21 cellular contexts compared by ENCODE assay signal in the genomic region with DNA sequence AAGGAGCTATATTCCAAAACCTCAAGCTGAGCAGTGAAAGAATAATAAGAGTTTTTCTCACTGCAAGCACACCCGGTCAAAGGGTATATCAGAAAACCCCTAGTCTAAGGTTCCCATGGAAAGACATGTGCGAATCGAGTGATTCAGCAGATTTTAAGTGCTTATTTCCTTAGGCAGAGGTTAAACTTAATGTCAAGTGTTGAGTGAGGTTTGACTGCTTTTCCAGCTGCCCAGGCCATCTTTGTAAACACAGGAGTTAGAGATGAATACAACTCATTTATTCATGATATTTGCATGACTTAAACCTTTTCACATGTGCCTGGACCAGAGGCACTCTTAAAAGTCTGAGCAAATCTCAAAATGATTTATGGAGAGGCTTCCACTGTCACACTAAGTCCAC.
A peak's percentile ranks its signal among the peaks of the same experiment; 100 is the strongest.
DNase-seq lines count a peak whose midpoint lies in the region; ATAC-seq, FAIRE-seq and TF ChIP-seq lines count a peak whose summit lies in the region.
"Had no signal": no experiment of that assay in that cellular context is flagged by ENCODE, and none has a peak within 500 bp of the region (broad histone marks: within the 10 kb centered on the region; RNA-seq: fewer than 3 reads in every experiment).

No MANE protein-coding gene starts in this region.

- no peak overlapping the region for H3K4me2 ChIP-seq in endothelial cell of umbilical vein (ENCODE audit: insufficient read depth, low read length)

- ATAC-seq in GM21737 (IDR thresholded peaks at IDR 0.05; ENCODE audit: unreplicated experiment) (no peak), HG02678 (IDR thresholded peaks at IDR 0.05; ENCODE audit: unreplicated experiment) (no peak)
- ATAC-seq: activated CD8-positive, alpha-beta T cell treated with anti-CD3 and anti-CD28 coated beads, Interleukin-2, amount 10 ng/mL, durations not matched to agents 7 days and 5 days; activated naive CD8-positive, alpha-beta T cell treated with anti-CD3 and anti-CD28 coated beads, Interleukin-2, amount 50 U/mL, for 24 hours; activated T-helper 17 cell treated with anti-CD3 and anti-CD28 coated beads, Interleukin-2, amount 50 U/mL, for 72 hours; effector memory CD8-positive, alpha-beta T cell; gastrocnemius medialis had no signal

- no peak for TF ChIP-seq POLR2A in endothelial cell of umbilical vein (IDR thresholded peaks at IDR 0.05; ENCODE audit: low read depth, low read length)

- no TSS peak for BruUV-seq in endothelial cell of umbilical vein (replicated peaks; lab: Mats Ljungman, UMichigan)

- POLR2A ChIA-PET in endothelial cell of umbilical vein (lab: Charles Lee) = no interaction called here

- no peak overlapping the region for H3K4me3 Mint-ChIP-seq in osteocyte (ENCODE audit: unreplicated experiment)
- H3K4me3 Mint-ChIP-seq: activated CD8-positive, alpha-beta T cell treated with anti-CD3 and anti-CD28 coated beads, Interleukin-2, amount 10 ng/mL, durations not matched to agents 7 days and 5 days; activated naive CD8-positive, alpha-beta T cell treated with anti-CD3 and anti-CD28 coated beads, Interleukin-2, amount 50 U/mL, for 24 hours; activated T-helper 17 cell treated with anti-CD3 and anti-CD28 coated beads, Interleukin-2, amount 50 U/mL, for 72 hours; central memory CD8-positive, alpha-beta T cell; effector memory CD8-positive, alpha-beta T cell; naive B cell had no signal

- H3K9me1 ChIP-seq in endothelial cell of umbilical vein (replicated peaks; ENCODE audit: control insufficient read depth, extremely low read depth, insufficient read depth, low read length) = no peaks in the 10 kb centered on the region

- H3K9me3 ChIP-seq in endothelial cell of umbilical vein (replicated peaks; ENCODE audit: control insufficient read depth, insufficient read depth, low read length) = no peaks in the 10 kb centered on the region
- H3K9me3 ChIP-seq: gastrocnemius medialis, uterus had no signal

- no peaks in the 10 kb centered on the region for H3K4me1 ChIP-seq in endothelial cell of umbilical vein (ENCODE audit: control insufficient read depth, extremely low read depth, insufficient read depth, low read length)
- H3K4me1 ChIP-seq: gastrocnemius medialis, uterus had no signal

- H3K27me3 Mint-ChIP-seq in osteocyte (ENCODE audit: unreplicated experiment) = no peaks in the 10 kb centered on the region
- H3K27me3 Mint-ChIP-seq: central memory CD8-positive, alpha-beta T cell; effector memory CD8-positive, alpha-beta T cell had no signal

- no peak for FAIRE-seq in endothelial cell of umbilical vein (lab: Jason Lieb, UNC)

- peak overlapping the region; percentile 80 for H3K27ac Mint-ChIP-seq in osteocyte (ENCODE audit: unreplicated experiment)
- H3K27ac Mint-ChIP-seq: activated CD8-positive, alpha-beta T cell treated with anti-CD3 and anti-CD28 coated beads, Interleukin-2, amount 10 ng/mL, durations not matched to agents 7 days and 5 days; activated naive CD8-positive, alpha-beta T cell treated with anti-CD3 and anti-CD28 coated beads, Interleukin-2, amount 50 U/mL, for 24 hours; activated T-helper 17 cell treated with anti-CD3 and anti-CD28 coated beads, Interleukin-2, amount 50 U/mL, for 72 hours; effector memory CD8-positive, alpha-beta T cell; naive B cell had no signal

- H2AFZ ChIP-seq in endothelial cell of umbilical vein (ENCODE audit: low read depth, low read length) = no peak overlapping the region

- no peak overlapping the region for H3K4me3 ChIP-seq in endothelial cell of umbilical vein (replicated peaks in 1 of 3; ENCODE audit: insufficient read depth in 1 of 3, low read depth in 1 of 3, low read length in 3 of 3)
- H3K4me3 ChIP-seq: gastrocnemius medialis, uterus had no signal

- H3K27me3 ChIP-seq in endothelial cell of umbilical vein (ENCODE audit: control insufficient read depth in 2 of 2, insufficient read depth in 2 of 2, low read length in 2 of 2) = no peaks in the 10 kb centered on the region
- H3K27me3 ChIP-seq: gastrocnemius medialis, uterus had no signal

- dilution Hi-C loops in endothelial cell of umbilical vein (cut with MboI; ENCODE audit: extremely low pct_ligation_motif_present, low sequenced_read_pairs) = no loop called here

- no peaks in the 10 kb centered on the region for H3K9me3 Mint-ChIP-seq in osteocyte (ENCODE audit: unreplicated experiment)
- H3K9me3 Mint-ChIP-seq: activated naive CD8-positive, alpha-beta T cell treated with anti-CD3 and anti-CD28 coated beads, Interleukin-2, amount 50 U/mL, for 24 hours; activated T-helper 17 cell treated with anti-CD3 and anti-CD28 coated beads, Interleukin-2, amount 50 U/mL, for 72 hours; effector memory CD8-positive, alpha-beta T cell; naive B cell had no signal

- DNase-seq in Daoy (ENCODE audit: low read depth) = peak; percentile 26
- DNase-seq in M059J (ENCODE audit: low read depth) = peak; percentile 67
- peak; percentile 10 for DNase-seq in endothelial cell of umbilical vein (ENCODE audit: low read depth, low spot score)
- DNase-seq in osteocyte (ENCODE audit: extremely low spot score, unreplicated experiment) = no peak
- no peak for DNase-seq in stimulated activated CD4-positive, alpha-beta T cell treated with anti-CD3 and anti-CD28 coated beads, Interleukin-12 subunit alpha, Interleukin-12 subunit beta, amount 100 ng/mL, for 4 hours
- no peak for DNase-seq in kidney glomerular epithelial cell (lab: John Stamatoyannopoulos, UW)
- DNase-seq: activated CD8-positive, alpha-beta T cell treated with anti-CD3 and anti-CD28 coated beads, Interleukin-2, amount 10 ng/mL, durations not matched to agents 7 days and 5 days; activated naive CD8-positive, alpha-beta T cell treated with anti-CD3 and anti-CD28 coated beads, Interleukin-2, amount 50 U/mL, for 24 hours; effector memory CD8-positive, alpha-beta T cell; gastrocnemius medialis; GF-D8; naive B cell; NCI-H1092; NCI-H2107; RPMI8226; uterus; WERI-Rb-1 had no signal

- no peaks in the 10 kb centered on the region for H3K79me2 ChIP-seq in endothelial cell of umbilical vein (ENCODE audit: control insufficient read depth, insufficient read depth, low read length)

- H3K9ac ChIP-seq in endothelial cell of umbilical vein (replicated peaks; ENCODE audit: extremely low read depth, insufficient read depth, low read length) = no peak overlapping the region

- TF ChIP-seq CTCF in endothelial cell of umbilical vein (IDR thresholded peaks at IDR 0.05; ENCODE audit: extremely low read depth in 1 of 2, insufficient read depth in 1 of 2, low read depth in 1 of 2, low read length in 2 of 2) (no peak), osteocyte (IDR thresholded peaks at IDR 0.05) (no peak)

- intact Hi-C loops in endothelial cell of umbilical vein (cut with micrococcal nuclease) = no loop called here

- no peaks in the 10 kb centered on the region for H3K36me3 ChIP-seq in endothelial cell of umbilical vein (ENCODE audit: control insufficient read depth in 2 of 2, extremely low read depth in 1 of 2, insufficient read depth in 2 of 2, low read length in 2 of 2)
- H3K36me3 ChIP-seq: gastrocnemius medialis, uterus, WERI-Rb-1 had no signal

- H3K27ac ChIP-seq in endothelial cell of umbilical vein (ENCODE audit: insufficient read depth, low read depth, low read length) = no peak overlapping the region
- H3K27ac ChIP-seq: gastrocnemius medialis, uterus, WERI-Rb-1 had no signal

- no peaks in the 10 kb centered on the region for H4K20me1 ChIP-seq in endothelial cell of umbilical vein (replicated peaks; ENCODE audit: control insufficient read depth, extremely low read depth, insufficient read depth, low read length)

- H3K4me1 Mint-ChIP-seq in osteocyte (ENCODE audit: unreplicated experiment) = peaks cover 45% of the 10 kb centered on the region
- H3K4me1 Mint-ChIP-seq: activated naive CD8-positive, alpha-beta T cell treated with anti-CD3 and anti-CD28 coated beads, Interleukin-2, amount 50 U/mL, for 24 hours; activated T-helper 17 cell treated with anti-CD3 and anti-CD28 coated beads, Interleukin-2, amount 50 U/mL, for 72 hours; central memory CD8-positive, alpha-beta T cell; naive B cell had no signal

- H3K36me3 Mint-ChIP-seq in osteocyte (ENCODE audit: unreplicated experiment) = no peaks in the 10 kb centered on the region
- H3K36me3 Mint-ChIP-seq: naive B cell had no signal

- CTCF ChIA-PET in endothelial cell of umbilical vein (lab: Charles Lee) = interaction anchor here (0.8 kb wide), 1 partner anchor 23 kb away, joined by 3 read pairs; no protein-coding TSS in a partner anchor

TF ChIP-seq in endothelial cell of umbilical vein, 7 proteins besides CTCF, POLR2A, EP300 and RAD21:
- TF ChIP-seq, protein P1, sequence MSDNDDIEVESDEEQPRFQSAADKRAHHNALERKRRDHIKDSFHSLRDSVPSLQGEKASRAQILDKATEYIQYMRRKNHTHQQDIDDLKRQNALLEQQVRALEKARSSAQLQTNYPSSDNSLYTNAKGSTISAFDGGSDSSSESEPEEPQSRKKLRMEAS (IDR thresholded peaks at IDR 0.05; ENCODE audit: insufficient read depth, insufficient read length) = no peak
- TF ChIP-seq FOS (IDR thresholded peaks at IDR 0.05; ENCODE audit: borderline replicate concordance, insufficient read depth, low read length) (no peak), JUN (IDR thresholded peaks at IDR 0.05; ENCODE audit: borderline replicate concordance, insufficient read depth, insufficient read length, low read depth) (no peak), POLR2AphosphoS5 (IDR thresholded peaks at IDR 0.05; ENCODE audit: insufficient read depth, low read depth, low read length) (no peak), MYC (IDR thresholded peaks at IDR 0.05; ENCODE audit: low read depth, low read length) (no peak)

Comparison
In these comparisons a context has a peak if more than half of its experiments do, and no peak if none do; other contexts are left out.
1. DNase-seq: peak in Daoy (single experiment), M059J (single experiment) and endothelial cell of umbilical vein (single experiment); none in osteocyte (single experiment), stimulated activated CD4-positive, alpha-beta T cell treated with anti-CD3 and anti-CD28 coated beads, Interleukin-12 subunit alpha, Interleukin-12 subunit beta, amount 100 ng/mL, for 4 hours (single experiment) and kidney glomerular epithelial cell (single experiment).